1 cellular context compared by ENCODE assay signal in genomic region chr1:154627247-154628121, GRCh38.
A peak's percentile ranks its signal among the peaks of the same experiment; 100 is the strongest.
TF ChIP-seq lines count a peak whose summit lies in the region.

No MANE protein-coding gene starts in this region.

TF ChIP-seq in HEK293, 187 proteins besides CTCF, POLR2A, EP300 and RAD21 (continued from another document and continues in another):
- TF ChIP-seq INSM2 (tag by site-specific recombination; IDR thresholded peaks at IDR 0.05) = no peak
- no peak for TF ChIP-seq ZBTB6 (tag by site-specific recombination; IDR thresholded peaks at IDR 0.05)
- no peak for TF ChIP-seq SCRT1 (tag by site-specific recombination; IDR thresholded peaks at IDR 0.05; ENCODE audit: borderline replicate concordance)
- peak; percentile 85 for TF ChIP-seq ZBTB20 (tag by site-specific recombination; IDR thresholded peaks at IDR 0.05)
- no peak for TF ChIP-seq ZBTB49 (tag by site-specific recombination; IDR thresholded peaks at IDR 0.05; ENCODE audit: low read depth)
- TF ChIP-seq ZNF777 (tag by site-specific recombination; IDR thresholded peaks at IDR 0.05; ENCODE audit: borderline replicate concordance) = no peak
- TF ChIP-seq ZNF670 (tag by site-specific recombination; IDR thresholded peaks at IDR 0.05; ENCODE audit: low read depth) = no peak
- no peak for TF ChIP-seq ZNF610 (tag by site-specific recombination; IDR thresholded peaks at IDR 0.05; ENCODE audit: borderline replicate concordance)
- TF ChIP-seq PBX3 (CRISPR knock-in tag; IDR thresholded peaks at IDR 0.05) = peak; percentile 29; the same call in 1 of the 2 replicates
- peak; percentile 72 for TF ChIP-seq ZNF580 (tag by site-specific recombination; IDR thresholded peaks at IDR 0.05)
- no peak for TF ChIP-seq ZNF311 (tag by site-specific recombination; IDR thresholded peaks at IDR 0.05; ENCODE audit: borderline replicate concordance)
- TF ChIP-seq ZNF211 (tag by site-specific recombination; IDR thresholded peaks at IDR 0.05; ENCODE audit: low read depth) = no peak
- no peak for TF ChIP-seq ZNF404 (tag by site-specific recombination; IDR thresholded peaks at IDR 0.05)
- TF ChIP-seq ZFP69B (tag by site-specific recombination; IDR thresholded peaks at IDR 0.05) = no peak
- 0 out of 2 replicates have a peak, but pooled peaks have one; percentile 63 for TF ChIP-seq ZNF391 (tag by site-specific recombination; IDR thresholded peaks at IDR 0.05; ENCODE audit: borderline replicate concordance, low read depth)
- no peak for TF ChIP-seq ZNF138 (tag by site-specific recombination; IDR thresholded peaks at IDR 0.05; ENCODE audit: borderline replicate concordance)
- no peak for TF ChIP-seq ZBTB1 (tag by site-specific recombination; IDR thresholded peaks at IDR 0.05)
- TF ChIP-seq MYNN (tag by site-specific recombination; IDR thresholded peaks at IDR 0.05; ENCODE audit: borderline replicate concordance) = no peak
- no peak for TF ChIP-seq ZNF184 (tag by site-specific recombination; IDR thresholded peaks at IDR 0.05)
- no peak for TF ChIP-seq ZBTB7A (tag by site-specific recombination; IDR thresholded peaks at IDR 0.05; ENCODE audit: low read depth)
- peak; percentile 93 for TF ChIP-seq HIC1 (tag by site-specific recombination; IDR thresholded peaks at IDR 0.05)
- TF ChIP-seq EGR2 (tag by site-specific recombination; IDR thresholded peaks at IDR 0.05; ENCODE audit: low read depth) = peak; percentile 81
- TF ChIP-seq ZNF449 (tag by site-specific recombination; IDR thresholded peaks at IDR 0.05) = no peak
- TF ChIP-seq SCRT2 (tag by site-specific recombination; IDR thresholded peaks at IDR 0.05) = no peak
- TF ChIP-seq ZEB2 (tag by site-specific recombination; IDR thresholded peaks at IDR 0.05) = no peak; the same call in 1 of the 2 replicates
- no peak for TF ChIP-seq ZNF558 (tag by site-specific recombination; IDR thresholded peaks at IDR 0.05)
- 0 out of 2 replicates have a peak, but pooled peaks have one; percentile 53 for TF ChIP-seq ZSCAN5A (tag by site-specific recombination; IDR thresholded peaks at IDR 0.05)
- no peak for TF ChIP-seq ZNF350 (tag by site-specific recombination; IDR thresholded peaks at IDR 0.05)
- peak; percentile 74 for TF ChIP-seq PRDM10 (tag by site-specific recombination; IDR thresholded peaks at IDR 0.05)
- no peak for TF ChIP-seq ZNF747 (tag by site-specific recombination; IDR thresholded peaks at IDR 0.05)
- TF ChIP-seq SP7 (tag by site-specific recombination; IDR thresholded peaks at IDR 0.05) = peak; percentile 72
- no peak for TF ChIP-seq ZNF624 (tag by site-specific recombination; IDR thresholded peaks at IDR 0.05)
- TF ChIP-seq ZNF776 (tag by site-specific recombination; IDR thresholded peaks at IDR 0.05; ENCODE audit: borderline replicate concordance) = no peak
- TF ChIP-seq ZNF510 (tag by site-specific recombination; IDR thresholded peaks at IDR 0.05; ENCODE audit: insufficient replicate concordance) = no peak
- no peak for TF ChIP-seq ZNF626 (tag by site-specific recombination; IDR thresholded peaks at IDR 0.05)
- TF ChIP-seq TSHZ1 (tag by site-specific recombination; IDR thresholded peaks at IDR 0.05; ENCODE audit: borderline replicate concordance) = no peak
- TF ChIP-seq ZNF140 (tag by site-specific recombination; IDR thresholded peaks at IDR 0.05) = no peak
- 0 out of 2 replicates have a peak, but pooled peaks have one; percentile 54 for TF ChIP-seq KLF17 (tag by site-specific recombination; IDR thresholded peaks at IDR 0.05)
